1 cellular context compared by ENCODE assay signal in the genomic region with DNA sequence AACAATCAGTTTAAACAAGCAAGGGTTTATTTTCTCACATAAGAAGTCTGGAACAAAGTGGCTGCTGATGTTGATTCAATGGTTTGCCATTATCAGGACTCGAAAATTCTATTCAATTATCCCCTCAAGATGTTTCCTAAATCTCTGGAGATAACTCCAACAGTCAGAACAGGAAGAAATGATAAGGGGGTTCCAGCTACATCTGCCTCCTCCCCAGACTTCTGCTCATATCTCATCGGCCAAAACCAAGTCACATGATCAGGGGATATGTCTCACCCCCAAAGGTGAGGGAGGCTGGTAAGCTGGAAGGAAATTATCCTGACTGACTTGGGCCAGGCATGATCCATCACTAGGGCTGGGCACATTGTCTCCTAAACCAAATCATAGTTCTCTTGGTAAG.
TF ChIP-seq lines count a peak whose summit lies in the region.

No MANE protein-coding gene starts in this region.

TF ChIP-seq in K562, 482 proteins besides CTCF, POLR2A, EP300 and RAD21 (continued from another document and continues in another):
- TF ChIP-seq, protein P1, sequence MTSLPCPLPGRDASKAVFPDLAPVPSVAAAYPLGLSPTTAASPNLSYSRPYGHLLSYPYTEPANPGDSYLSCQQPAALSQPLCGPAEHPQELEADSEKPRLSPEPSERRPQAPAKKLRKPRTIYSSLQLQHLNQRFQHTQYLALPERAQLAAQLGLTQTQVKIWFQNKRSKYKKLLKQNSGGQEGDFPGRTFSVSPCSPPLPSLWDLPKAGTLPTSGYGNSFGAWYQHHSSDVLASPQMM (CRISPR knock-in tag; IDR thresholded peaks at IDR 0.05): no peak
- TF ChIP-seq KAT2B (IDR thresholded peaks at IDR 0.05; ENCODE audit: low read depth, low read length): no peak
- no peak for TF ChIP-seq YBX1 (IDR thresholded peaks at IDR 0.05)
- TF ChIP-seq, protein P2, sequence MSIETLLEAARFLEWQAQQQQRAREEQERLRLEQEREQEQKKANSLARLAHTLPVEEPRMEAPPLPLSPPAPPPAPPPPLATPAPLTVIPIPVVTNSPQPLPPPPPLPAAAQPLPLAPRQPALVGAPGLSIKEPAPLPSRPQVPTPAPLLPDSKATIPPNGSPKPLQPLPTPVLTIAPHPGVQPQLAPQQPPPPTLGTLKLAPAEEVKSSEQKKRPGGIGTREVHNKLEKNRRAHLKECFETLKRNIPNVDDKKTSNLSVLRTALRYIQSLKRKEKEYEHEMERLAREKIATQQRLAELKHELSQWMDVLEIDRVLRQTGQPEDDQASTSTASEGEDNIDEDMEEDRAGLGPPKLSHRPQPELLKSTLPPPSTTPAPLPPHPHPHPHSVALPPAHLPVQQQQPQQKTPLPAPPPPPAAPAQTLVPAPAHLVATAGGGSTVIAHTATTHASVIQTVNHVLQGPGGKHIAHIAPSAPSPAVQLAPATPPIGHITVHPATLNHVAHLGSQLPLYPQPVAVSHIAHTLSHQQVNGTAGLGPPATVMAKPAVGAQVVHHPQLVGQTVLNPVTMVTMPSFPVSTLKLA (conservative IDR thresholded peaks at IDR 0.05): no peak
- TF ChIP-seq SAFB2 (IDR thresholded peaks at IDR 0.05; ENCODE audit: borderline replicate concordance, low read depth, low read length, severe bottlenecking): no peak
- peak; percentile 85 for TF ChIP-seq ZNF311 (CRISPR knock-in tag; IDR thresholded peaks at IDR 0.05)
- TF ChIP-seq ZNF239 (CRISPR knock-in tag; IDR thresholded peaks at IDR 0.05): 0 out of 2 replicates have a peak, but pooled peaks have one; percentile 24
- no peak for TF ChIP-seq ESRRB (CRISPR knock-in tag; IDR thresholded peaks at IDR 0.05; ENCODE audit: borderline replicate concordance)
- TF ChIP-seq ZFPM2 (CRISPR knock-in tag; IDR thresholded peaks at IDR 0.05): no peak
- TF ChIP-seq MCM7 (IDR thresholded peaks at IDR 0.05): no peak
- peak; percentile 91 for TF ChIP-seq SMAD4 (CRISPR knock-in tag; conservative IDR thresholded peaks at IDR 0.05)
- TF ChIP-seq HOXB6 (CRISPR knock-in tag; IDR thresholded peaks at IDR 0.05; ENCODE audit: borderline replicate concordance): no peak
- no peak for TF ChIP-seq E2F6 (IDR thresholded peaks at IDR 0.05; ENCODE audit: borderline replicate concordance in 1 of 2, extremely low read depth in 1 of 2, insufficient read depth in 1 of 2, insufficient read length in 1 of 2, low read depth in 1 of 2, low read length in 1 of 2, poor library complexity in 1 of 2, severe bottlenecking in 1 of 2)
- TF ChIP-seq, protein P3, sequence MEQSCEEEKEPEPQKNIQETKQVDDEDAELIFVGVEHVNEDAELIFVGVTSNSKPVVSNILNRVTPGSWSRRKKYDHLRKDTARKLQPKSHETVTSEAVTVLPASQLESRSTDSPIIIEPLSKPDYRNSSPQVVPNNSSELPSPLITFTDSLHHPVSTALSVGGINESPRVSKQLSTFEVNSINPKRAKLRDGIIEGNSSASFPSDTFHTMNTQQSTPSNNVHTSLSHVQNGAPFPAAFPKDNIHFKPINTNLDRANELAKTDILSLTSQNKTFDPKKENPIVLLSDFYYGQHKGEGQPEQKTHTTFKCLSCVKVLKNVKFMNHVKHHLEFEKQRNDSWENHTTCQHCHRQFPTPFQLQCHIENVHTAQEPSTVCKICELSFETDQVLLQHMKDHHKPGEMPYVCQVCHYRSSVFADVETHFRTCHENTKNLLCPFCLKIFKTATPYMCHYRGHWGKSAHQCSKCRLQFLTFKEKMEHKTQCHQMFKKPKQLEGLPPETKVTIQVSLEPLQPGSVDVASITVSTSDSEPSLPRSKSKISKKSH (CRISPR knock-in tag; IDR thresholded peaks at IDR 0.05): no peak
- no peak for TF ChIP-seq RBM14 (IDR thresholded peaks at IDR 0.05; ENCODE audit: borderline replicate concordance, insufficient read depth, low read depth, low read length)
- no peak for TF ChIP-seq NUFIP1 (IDR thresholded peaks at IDR 0.05; ENCODE audit: partially characterized antibody)
- TF ChIP-seq PHB (CRISPR knock-in tag; IDR thresholded peaks at IDR 0.05): no peak
- TF ChIP-seq, protein P4, sequence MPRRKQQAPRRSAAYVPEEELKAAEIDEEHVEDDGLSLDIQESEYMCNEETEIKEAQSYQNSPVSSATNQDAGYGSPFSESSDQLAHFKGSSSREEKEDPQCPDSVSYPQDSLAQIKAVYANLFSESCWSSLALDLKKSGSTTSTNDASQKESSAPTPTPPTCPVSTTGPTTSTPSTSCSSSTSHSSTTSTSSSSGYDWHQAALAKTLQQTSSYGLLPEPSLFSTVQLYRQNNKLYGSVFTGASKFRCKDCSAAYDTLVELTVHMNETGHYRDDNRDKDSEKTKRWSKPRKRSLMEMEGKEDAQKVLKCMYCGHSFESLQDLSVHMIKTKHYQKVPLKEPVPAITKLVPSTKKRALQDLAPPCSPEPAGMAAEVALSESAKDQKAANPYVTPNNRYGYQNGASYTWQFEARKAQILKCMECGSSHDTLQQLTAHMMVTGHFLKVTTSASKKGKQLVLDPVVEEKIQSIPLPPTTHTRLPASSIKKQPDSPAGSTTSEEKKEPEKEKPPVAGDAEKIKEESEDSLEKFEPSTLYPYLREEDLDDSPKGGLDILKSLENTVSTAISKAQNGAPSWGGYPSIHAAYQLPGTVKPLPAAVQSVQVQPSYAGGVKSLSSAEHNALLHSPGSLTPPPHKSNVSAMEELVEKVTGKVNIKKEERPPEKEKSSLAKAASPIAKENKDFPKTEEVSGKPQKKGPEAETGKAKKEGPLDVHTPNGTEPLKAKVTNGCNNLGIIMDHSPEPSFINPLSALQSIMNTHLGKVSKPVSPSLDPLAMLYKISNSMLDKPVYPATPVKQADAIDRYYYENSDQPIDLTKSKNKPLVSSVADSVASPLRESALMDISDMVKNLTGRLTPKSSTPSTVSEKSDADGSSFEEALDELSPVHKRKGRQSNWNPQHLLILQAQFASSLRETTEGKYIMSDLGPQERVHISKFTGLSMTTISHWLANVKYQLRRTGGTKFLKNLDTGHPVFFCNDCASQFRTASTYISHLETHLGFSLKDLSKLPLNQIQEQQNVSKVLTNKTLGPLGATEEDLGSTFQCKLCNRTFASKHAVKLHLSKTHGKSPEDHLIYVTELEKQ (CRISPR knock-in tag; IDR thresholded peaks at IDR 0.05): no peak
- 0 out of 2 replicates have a peak, but pooled peaks have one; percentile 52 for TF ChIP-seq ZNF395 (CRISPR knock-in tag; IDR thresholded peaks at IDR 0.05)
- TF ChIP-seq TAL1 (IDR thresholded peaks at IDR 0.05): peak; percentile 94
- no peak for TF ChIP-seq FOXP1 (CRISPR knock-in tag; IDR thresholded peaks at IDR 0.05)
- TF ChIP-seq NFE2 (IDR thresholded peaks at IDR 0.05; ENCODE audit: low read depth): no peak
- no peak for TF ChIP-seq CEBPG (CRISPR knock-in tag; IDR thresholded peaks at IDR 0.05)
- no peak for TF ChIP-seq CEBPG (tag; conservative IDR thresholded peaks at IDR 0.05 in 1 of 2, IDR thresholded peaks at IDR 0.05 in 1 of 2)
- no peak for TF ChIP-seq BCOR (IDR thresholded peaks at IDR 0.05)
- no peak for TF ChIP-seq MAFK (IDR thresholded peaks at IDR 0.05; ENCODE audit: low read length)
- TF ChIP-seq ZNF668 (CRISPR knock-in tag; IDR thresholded peaks at IDR 0.05): no peak
- TF ChIP-seq, protein P5, sequence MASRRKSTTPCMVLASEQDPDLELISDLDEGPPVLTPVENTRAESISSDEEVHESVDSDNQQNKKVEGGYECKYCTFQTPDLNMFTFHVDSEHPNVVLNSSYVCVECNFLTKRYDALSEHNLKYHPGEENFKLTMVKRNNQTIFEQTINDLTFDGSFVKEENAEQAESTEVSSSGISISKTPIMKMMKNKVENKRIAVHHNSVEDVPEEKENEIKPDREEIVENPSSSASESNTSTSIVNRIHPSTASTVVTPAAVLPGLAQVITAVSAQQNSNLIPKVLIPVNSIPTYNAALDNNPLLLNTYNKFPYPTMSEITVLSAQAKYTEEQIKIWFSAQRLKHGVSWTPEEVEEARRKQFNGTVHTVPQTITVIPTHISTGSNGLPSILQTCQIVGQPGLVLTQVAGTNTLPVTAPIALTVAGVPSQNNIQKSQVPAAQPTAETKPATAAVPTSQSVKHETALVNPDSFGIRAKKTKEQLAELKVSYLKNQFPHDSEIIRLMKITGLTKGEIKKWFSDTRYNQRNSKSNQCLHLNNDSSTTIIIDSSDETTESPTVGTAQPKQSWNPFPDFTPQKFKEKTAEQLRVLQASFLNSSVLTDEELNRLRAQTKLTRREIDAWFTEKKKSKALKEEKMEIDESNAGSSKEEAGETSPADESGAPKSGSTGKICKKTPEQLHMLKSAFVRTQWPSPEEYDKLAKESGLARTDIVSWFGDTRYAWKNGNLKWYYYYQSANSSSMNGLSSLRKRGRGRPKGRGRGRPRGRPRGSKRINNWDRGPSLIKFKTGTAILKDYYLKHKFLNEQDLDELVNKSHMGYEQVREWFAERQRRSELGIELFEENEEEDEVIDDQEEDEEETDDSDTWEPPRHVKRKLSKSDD (conservative IDR thresholded peaks at IDR 0.05; ENCODE audit: low read length): no peak
- TF ChIP-seq SP1 (CRISPR knock-in tag; IDR thresholded peaks at IDR 0.05): no peak
- TF ChIP-seq, protein P6, sequence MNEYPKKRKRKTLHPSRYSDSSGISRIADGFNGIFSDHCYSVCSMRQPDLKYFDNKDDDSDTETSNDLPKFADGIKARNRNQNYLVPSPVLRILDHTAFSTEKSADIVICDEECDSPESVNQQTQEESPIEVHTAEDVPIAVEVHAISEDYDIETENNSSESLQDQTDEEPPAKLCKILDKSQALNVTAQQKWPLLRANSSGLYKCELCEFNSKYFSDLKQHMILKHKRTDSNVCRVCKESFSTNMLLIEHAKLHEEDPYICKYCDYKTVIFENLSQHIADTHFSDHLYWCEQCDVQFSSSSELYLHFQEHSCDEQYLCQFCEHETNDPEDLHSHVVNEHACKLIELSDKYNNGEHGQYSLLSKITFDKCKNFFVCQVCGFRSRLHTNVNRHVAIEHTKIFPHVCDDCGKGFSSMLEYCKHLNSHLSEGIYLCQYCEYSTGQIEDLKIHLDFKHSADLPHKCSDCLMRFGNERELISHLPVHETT (CRISPR knock-in tag; conservative IDR thresholded peaks at IDR 0.05 in 1 of 2, IDR thresholded peaks at IDR 0.05 in 1 of 2): no peak
- TF ChIP-seq ATF1 (CRISPR knock-in tag; IDR thresholded peaks at IDR 0.05): no peak
- no peak for TF ChIP-seq ATF1 (tag; IDR thresholded peaks at IDR 0.05)
- no peak for TF ChIP-seq ELF2 (CRISPR knock-in tag; IDR thresholded peaks at IDR 0.05)
- no peak for TF ChIP-seq ZNF707 (CRISPR knock-in tag; conservative IDR thresholded peaks at IDR 0.05)
- peak; percentile 78; the same call in 1 of the 2 replicates for TF ChIP-seq ZNF197 (CRISPR knock-in tag; IDR thresholded peaks at IDR 0.05; ENCODE audit: low read depth)
- TF ChIP-seq PML (IDR thresholded peaks at IDR 0.05; ENCODE audit: low read length): peak; percentile 91
- no peak for TF ChIP-seq XRCC3 (IDR thresholded peaks at IDR 0.05)
- TF ChIP-seq SMARCB1 (IDR thresholded peaks at IDR 0.05; ENCODE audit: insufficient read length, low read depth): no peak
- TF ChIP-seq TEAD2 (tag; IDR thresholded peaks at IDR 0.05): no peak
- TF ChIP-seq CREB1 (IDR thresholded peaks at IDR 0.05): no peak
- TF ChIP-seq CREB1 (CRISPR knock-in tag; IDR thresholded peaks at IDR 0.05): no peak
- TF ChIP-seq, protein P7, sequence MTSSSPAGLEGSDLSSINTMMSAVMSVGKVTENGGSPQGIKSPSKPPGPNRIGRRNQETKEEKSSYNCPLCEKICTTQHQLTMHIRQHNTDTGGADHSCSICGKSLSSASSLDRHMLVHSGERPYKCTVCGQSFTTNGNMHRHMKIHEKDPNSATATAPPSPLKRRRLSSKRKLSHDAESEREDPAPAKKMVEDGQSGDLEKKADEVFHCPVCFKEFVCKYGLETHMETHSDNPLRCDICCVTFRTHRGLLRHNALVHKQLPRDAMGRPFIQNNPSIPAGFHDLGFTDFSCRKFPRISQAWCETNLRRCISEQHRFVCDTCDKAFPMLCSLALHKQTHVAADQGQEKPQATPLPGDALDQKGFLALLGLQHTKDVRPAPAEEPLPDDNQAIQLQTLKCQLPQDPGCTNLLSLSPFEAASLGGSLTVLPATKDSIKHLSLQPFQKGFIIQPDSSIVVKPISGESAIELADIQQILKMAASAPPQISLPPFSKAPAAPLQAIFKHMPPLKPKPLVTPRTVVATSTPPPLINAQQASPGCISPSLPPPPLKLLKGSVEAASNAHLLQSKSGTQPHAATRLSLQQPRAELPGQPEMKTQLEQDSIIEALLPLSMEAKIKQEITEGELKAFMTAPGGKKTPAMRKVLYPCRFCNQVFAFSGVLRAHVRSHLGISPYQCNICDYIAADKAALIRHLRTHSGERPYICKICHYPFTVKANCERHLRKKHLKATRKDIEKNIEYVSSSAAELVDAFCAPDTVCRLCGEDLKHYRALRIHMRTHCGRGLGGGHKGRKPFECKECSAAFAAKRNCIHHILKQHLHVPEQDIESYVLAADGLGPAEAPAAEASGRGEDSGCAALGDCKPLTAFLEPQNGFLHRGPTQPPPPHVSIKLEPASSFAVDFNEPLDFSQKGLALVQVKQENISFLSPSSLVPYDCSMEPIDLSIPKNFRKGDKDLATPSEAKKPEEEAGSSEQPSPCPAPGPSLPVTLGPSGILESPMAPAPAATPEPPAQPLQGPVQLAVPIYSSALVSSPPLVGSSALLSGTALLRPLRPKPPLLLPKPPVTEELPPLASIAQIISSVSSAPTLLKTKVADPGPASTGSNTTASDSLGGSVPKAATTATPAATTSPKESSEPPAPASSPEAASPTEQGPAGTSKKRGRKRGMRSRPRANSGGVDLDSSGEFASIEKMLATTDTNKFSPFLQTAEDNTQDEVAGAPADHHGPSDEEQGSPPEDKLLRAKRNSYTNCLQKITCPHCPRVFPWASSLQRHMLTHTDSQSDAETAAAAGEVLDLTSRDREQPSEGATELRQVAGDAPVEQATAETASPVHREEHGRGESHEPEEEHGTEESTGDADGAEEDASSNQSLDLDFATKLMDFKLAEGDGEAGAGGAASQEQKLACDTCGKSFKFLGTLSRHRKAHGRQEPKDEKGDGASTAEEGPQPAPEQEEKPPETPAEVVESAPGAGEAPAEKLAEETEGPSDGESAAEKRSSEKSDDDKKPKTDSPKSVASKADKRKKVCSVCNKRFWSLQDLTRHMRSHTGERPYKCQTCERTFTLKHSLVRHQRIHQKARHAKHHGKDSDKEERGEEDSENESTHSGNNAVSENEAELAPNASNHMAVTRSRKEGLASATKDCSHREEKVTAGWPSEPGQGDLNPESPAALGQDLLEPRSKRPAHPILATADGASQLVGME (CRISPR knock-in tag; IDR thresholded peaks at IDR 0.05): no peak
- no peak for TF ChIP-seq TAF1 (IDR thresholded peaks at IDR 0.05; ENCODE audit: control insufficient read depth, extremely low read depth, insufficient read depth, low read length, severe bottlenecking)
- peak; percentile 82 for TF ChIP-seq ZNF766 (CRISPR knock-in tag; conservative IDR thresholded peaks at IDR 0.05)
- TF ChIP-seq KLF1 (tag; IDR thresholded peaks at IDR 0.05): no peak
